8 cellular contexts compared by ENCODE assay signal in the genomic region with DNA sequence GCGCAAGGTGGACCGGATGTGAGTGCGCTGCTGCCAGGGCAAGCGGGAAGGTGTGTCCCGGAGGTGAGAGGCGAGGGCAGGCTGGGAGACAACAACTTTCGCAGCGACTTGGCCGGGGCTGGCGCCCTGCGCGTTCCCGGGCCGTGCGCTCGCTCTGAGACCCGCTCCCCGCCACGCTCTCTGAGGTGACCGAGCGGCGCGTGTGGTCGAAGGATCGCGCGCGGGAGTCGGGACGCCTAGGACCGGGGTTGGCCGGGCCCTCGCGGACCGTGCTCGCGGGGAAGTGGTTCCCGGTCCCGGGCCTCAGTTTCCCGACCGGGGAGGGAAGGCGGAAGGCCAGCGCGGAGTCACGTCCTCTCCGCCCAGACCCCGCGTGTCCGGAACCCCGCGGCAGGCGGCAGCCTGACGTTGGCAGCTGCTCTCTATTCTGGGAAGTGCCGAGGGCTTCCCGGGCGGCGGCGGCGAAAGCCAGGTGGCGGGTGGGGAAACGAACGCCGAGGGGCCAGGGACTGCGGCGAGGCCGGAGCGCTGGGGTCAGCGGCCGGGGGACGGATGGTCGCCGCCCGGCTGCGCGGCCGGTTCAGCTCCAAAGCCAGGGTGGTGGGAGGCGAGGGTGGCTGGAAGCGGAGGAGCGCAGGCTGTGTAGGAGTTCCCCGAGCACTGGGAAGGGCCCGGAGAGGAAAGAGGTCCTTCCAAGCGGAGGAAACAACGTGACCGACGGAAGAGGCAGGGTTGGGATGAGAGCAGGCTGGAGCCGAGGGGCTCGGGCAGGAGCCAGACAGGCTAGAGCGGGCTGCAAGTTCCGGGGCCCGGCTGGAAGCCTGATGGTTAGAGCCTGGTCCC. TPM values are rescaled to one million over a fixed set of nuclear protein-coding genes. Genes with fewer than 3 reads are reported as not detected.
DNase-seq lines count a peak whose midpoint lies in the region; ATAC-seq, FAIRE-seq and TF ChIP-seq lines count a peak whose summit lies in the region.

No MANE protein-coding gene starts in this region.

- 1% methylated on average over 18 of the region's 90 CpGs for WGBS in HepG2 (ENCODE audit: low lambda C conversion rate)

- CTCF ChIA-PET in HepG2 (lab: Yijun Ruan, JAX; ENCODE audit: low intra/inter-chr PET ratio, low total read pairs) = no interaction called here

- H3K4me2 ChIP-seq in HepG2 (ENCODE audit: low read depth, low read length) = peak overlapping the region; percentile 90

- H3K79me2 ChIP-seq in HepG2 (ENCODE audit: insufficient read depth, low read length) = peaks cover 70% of the 10 kb centered on the region

- peaks cover 44% of the 10 kb centered on the region for H3K4me1 ChIP-seq in HepG2 (ENCODE audit: insufficient read depth, low read length)

- peak; percentile 74 for DNase-seq in activated effector memory CD4-positive, alpha-beta T cell treated with anti-CD3 and anti-CD28 coated beads, Interleukin-2, amount 50 U/mL, for 16 hours
- no peak for DNase-seq in activated effector memory CD4-positive, alpha-beta T cell treated with Interleukin-2 at 50 U/mL for 16 hours
- DNase-seq in SKM-1 (lab: John Stamatoyannopoulos, UW; ENCODE audit: unreplicated experiment) = peak; percentile 48
- DNase-seq in cerebellum (ENCODE audit: low spot score) = peak; percentile 29
- no peak for DNase-seq in HepG2 (ENCODE audit: low spot score)

- FAIRE-seq in HepG2 (lab: Jason Lieb, UNC) = no peak

- intact Hi-C loops in HepG2 (cut with micrococcal nuclease; ENCODE audit: unreplicated experiment) = loop anchor here (5.0 kb wide), 1 partner anchor 86 kb away; no protein-coding TSS in a partner anchor

- peak overlapping the region; percentile 76 to 99 (median 92) for H3K4me3 ChIP-seq in HepG2 (replicated peaks in 1 of 3; ENCODE audit: insufficient read depth in 1 of 3, low read depth in 2 of 3, low read length in 3 of 3)

- H3K4me1 Mint-ChIP-seq in stimulated activated memory B cell treated with anti-CD40 and anti-IgM and Interleukin-4, amounts not matched to agents 10 μg/mL and 1 μg/mL and 100 μg/mL, for 72 hours = peaks cover 29% of the 10 kb centered on the region

- H3K4me3 Mint-ChIP-seq in stimulated activated memory B cell treated with anti-CD40 and anti-IgM and Interleukin-4, amounts not matched to agents 10 μg/mL and 1 μg/mL and 100 μg/mL, for 72 hours = peak overlapping the region; percentile 77

- peak; percentile 37 for ATAC-seq in HG03442 (IDR thresholded peaks at IDR 0.05; ENCODE audit: unreplicated experiment)
- peak; percentile 56 for ATAC-seq in HepG2
- peak; percentile 57 for ATAC-seq in stimulated activated memory B cell treated with anti-CD40 and anti-IgM and Interleukin-4, amounts not matched to agents 10 μg/mL and 1 μg/mL and 100 μg/mL, for 72 hours
- no peak for ATAC-seq in HG03378 (IDR thresholded peaks at IDR 0.05; ENCODE audit: unreplicated experiment)

- peaks cover 1 to 5% of the 10 kb centered on the region in 2 experiments; a peak in 1 of 5 replicates for H3K36me3 ChIP-seq in HepG2 (replicated peaks in 1 of 2; ENCODE audit: control insufficient read depth in 1 of 2, insufficient read depth in 2 of 2, low read length in 2 of 2)

- peak overlapping the region; percentile 86 for H3K27ac ChIP-seq in HepG2 (ENCODE audit: extremely low read length, insufficient read depth, low read length)

- no peak for TF ChIP-seq CTCF in HepG2 (CRISPR knock-in tag; IDR thresholded peaks at IDR 0.05)

- peak overlapping the region; percentile 89 for H3K9ac ChIP-seq in HepG2 (ENCODE audit: insufficient read depth, low read depth, low read length)

- POLR2A ChIA-PET in HepG2 (lab: Yijun Ruan, JAX) = interaction anchor here (0.8 kb wide), 1 partner anchor 9 kb away, joined by 4 read pairs; no protein-coding TSS in a partner anchor

- peak; percentile 25; the same call in 1 of the 2 replicates for TF ChIP-seq RAD21 in HepG2 (CRISPR knock-in tag; IDR thresholded peaks at IDR 0.05)

- H3K27me3 Mint-ChIP-seq in stimulated activated memory B cell treated with anti-CD40 and anti-IgM and Interleukin-4, amounts not matched to agents 10 μg/mL and 1 μg/mL and 100 μg/mL, for 72 hours = peaks cover 74% of the 10 kb centered on the region

- H3K36me3 Mint-ChIP-seq in stimulated activated memory B cell treated with anti-CD40 and anti-IgM and Interleukin-4, amounts not matched to agents 10 μg/mL and 1 μg/mL and 100 μg/mL, for 72 hours = no peaks in the 10 kb centered on the region

- peaks cover 17% of the 10 kb centered on the region for H4K20me1 ChIP-seq in HepG2 (ENCODE audit: insufficient read depth, low read length)

- H3K9me3 Mint-ChIP-seq in stimulated activated memory B cell treated with anti-CD40 and anti-IgM and Interleukin-4, amounts not matched to agents 10 μg/mL and 1 μg/mL and 100 μg/mL, for 72 hours = no peaks in the 10 kb centered on the region

- peak in 1 of 2 experiments; percentile 55; a peak in 3 of 4 replicates for TF ChIP-seq POLR2A in HepG2 (IDR thresholded peaks at IDR 0.05; ENCODE audit: insufficient read depth in 1 of 2, low read depth in 2 of 2, low read length in 2 of 2)

- H3K27me3 ChIP-seq in HepG2 (ENCODE audit: control insufficient read depth in 1 of 2, insufficient read depth in 2 of 2, low read length in 2 of 2) = no peaks in the 10 kb centered on the region; a peak in 1 of 5 replicates

- in situ Hi-C loops in HepG2 (cut with HindIII; ENCODE audit: extremely low pct_ligation_motif_present, low pct_unique_long_range_greater_than_20kb) = no loop called here

- H2AFZ ChIP-seq in HepG2 (ENCODE audit: low read length) = no peak overlapping the region

- TF ChIP-seq EP300 in HepG2 (IDR thresholded peaks at IDR 0.05; ENCODE audit: low read depth in 2 of 2, low read length in 2 of 2) (no peak), HepG2 (CRISPR knock-in tag; IDR thresholded peaks at IDR 0.05; ENCODE audit: borderline replicate concordance) (no peak)

- BruUV-seq in HepG2 (replicated peaks; lab: Mats Ljungman, UMichigan) = no TSS peak

- no peaks in the 10 kb centered on the region for H3K9me3 ChIP-seq in HepG2 (ENCODE audit: low read length)

- H3K27ac Mint-ChIP-seq in stimulated activated memory B cell treated with anti-CD40 and anti-IgM and Interleukin-4, amounts not matched to agents 10 μg/mL and 1 μg/mL and 100 μg/mL, for 72 hours = no peak overlapping the region

TF ChIP-seq in HepG2, 621 proteins besides CTCF, POLR2A, EP300 and RAD21 (continues in another document):
- peak; percentile 20; the same call in 1 of the 2 replicates for TF ChIP-seq TAF1 (CRISPR knock-in tag; IDR thresholded peaks at IDR 0.05)
- TF ChIP-seq, protein P1, sequence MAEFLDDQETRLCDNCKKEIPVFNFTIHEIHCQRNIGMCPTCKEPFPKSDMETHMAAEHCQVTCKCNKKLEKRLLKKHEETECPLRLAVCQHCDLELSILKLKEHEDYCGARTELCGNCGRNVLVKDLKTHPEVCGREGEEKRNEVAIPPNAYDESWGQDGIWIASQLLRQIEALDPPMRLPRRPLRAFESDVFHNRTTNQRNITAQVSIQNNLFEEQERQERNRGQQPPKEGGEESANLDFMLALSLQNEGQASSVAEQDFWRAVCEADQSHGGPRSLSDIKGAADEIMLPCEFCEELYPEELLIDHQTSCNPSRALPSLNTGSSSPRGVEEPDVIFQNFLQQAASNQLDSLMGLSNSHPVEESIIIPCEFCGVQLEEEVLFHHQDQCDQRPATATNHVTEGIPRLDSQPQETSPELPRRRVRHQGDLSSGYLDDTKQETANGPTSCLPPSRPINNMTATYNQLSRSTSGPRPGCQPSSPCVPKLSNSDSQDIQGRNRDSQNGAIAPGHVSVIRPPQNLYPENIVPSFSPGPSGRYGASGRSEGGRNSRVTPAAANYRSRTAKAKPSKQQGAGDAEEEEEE (CRISPR knock-in tag; IDR thresholded peaks at IDR 0.05; ENCODE audit: borderline replicate concordance) = no peak
- no peak for TF ChIP-seq ZBTB21 (CRISPR knock-in tag; IDR thresholded peaks at IDR 0.05)
- no peak for TF ChIP-seq SRSF4 (IDR thresholded peaks at IDR 0.05; ENCODE audit: low read depth, low read length, poor library complexity, severe bottlenecking)
- TF ChIP-seq EZH2 (conservative IDR thresholded peaks at IDR 0.05; ENCODE audit: low read depth, low read length) = no peak

RNA-seq across cellular contexts. Expression of a gene that starts 1.0 kb away (rescaled TPM):
- total RNA-seq in cerebellum (42.4 TPM), HepG2 (2016; rRNA removed; fragmentation: Illumina TruSeq; extraction: Trizol) (46.0 and 46.3 TPM in 2 replicates)
- total RNA-seq in HepG2 (2016; cell fraction: cytosol; rRNA removed; fragmentation: Illumina TruSeq; extraction: Trizol; ENCODE audit: low read depth) = 27.3 and 31.8 TPM in 2 replicates
- total RNA-seq in HepG2 (2016; cell fraction: insoluble cytoplasmic fraction; rRNA removed; fragmentation: Illumina TruSeq; extraction: Trizol) = 36.6 and 47.1 TPM in 2 replicates
- 57.4 and 59.2 TPM in 2 replicates for total RNA-seq in HepG2 (2016; cell fraction: membrane; rRNA removed; fragmentation: Illumina TruSeq; extraction: Trizol)
- total RNA-seq in HepG2 (2016; cell fraction: nucleus; rRNA removed; fragmentation: Illumina TruSeq; extraction: Trizol) = 59.9 and 71.5 TPM in 2 replicates
- polyA plus RNA-seq in HepG2 (2011; rRNA removed) = 6.5 and 9.5 TPM in 2 replicates
- 3.6 and 6.7 TPM in 2 replicates for polyA plus RNA-seq in HepG2 (2011; cell fraction: cytosol; rRNA removed)
- 29.6 and 44.5 TPM in 2 replicates for polyA plus RNA-seq in HepG2 (2011; cell fraction: nucleus; rRNA removed)
- 93.3 and 101 TPM in 2 replicates for polyA plus RNA-seq in HepG2 (2012)
- 22.3 and 25.9 TPM in 2 replicates for polyA plus RNA-seq in HepG2 (2016; cell fraction: cytosol; fragmentation: Illumina TruSeq; extraction: Trizol; ENCODE audit: low read depth)
- 65.2 and 84.9 TPM in 2 replicates for polyA plus RNA-seq in HepG2 (2016; cell fraction: insoluble cytoplasmic fraction; fragmentation: Illumina TruSeq; extraction: Trizol; ENCODE audit: low read depth)
- polyA plus RNA-seq in HepG2 (2016; cell fraction: membrane; fragmentation: Illumina TruSeq; extraction: Trizol; ENCODE audit: low read depth) = 59.1 and 66.3 TPM in 2 replicates
- polyA plus RNA-seq in HepG2 (2016; cell fraction: nucleus; fragmentation: Illumina TruSeq; extraction: Trizol; ENCODE audit: insufficient read depth, low read depth) = 115 and 116 TPM in 2 replicates
- polyA minus RNA-seq in HepG2 (2011; rRNA and poly(A)+ RNA removed; ENCODE audit: low replicate concordance) = 11.7 TPM in 1 of 2 replicates, not detected in the other
- polyA minus RNA-seq in HepG2 (2011; cell fraction: cytosol; rRNA and poly(A)+ RNA removed) = 13.2 and 23.5 TPM in 2 replicates
- polyA minus RNA-seq in HepG2 (2011; cell fraction: nucleus; rRNA and poly(A)+ RNA removed) = 110 and 124 TPM in 2 replicates

Comparison
In these comparisons a context has a peak if more than half of its experiments do, and no peak if none do; other contexts are left out.
1. DNase-seq: peak in activated effector memory CD4-positive, alpha-beta T cell treated with anti-CD3 and anti-CD28 coated beads, Interleukin-2, amount 50 U/mL, for 16 hours (single experiment), SKM-1 (single experiment) and cerebellum (single experiment); none in activated effector memory CD4-positive, alpha-beta T cell treated with Interleukin-2 at 50 U/mL for 16 hours (single experiment) and HepG2 (single experiment).